Comparison of ENCODE assay signal across 22 cellular contexts in the genomic region with DNA sequence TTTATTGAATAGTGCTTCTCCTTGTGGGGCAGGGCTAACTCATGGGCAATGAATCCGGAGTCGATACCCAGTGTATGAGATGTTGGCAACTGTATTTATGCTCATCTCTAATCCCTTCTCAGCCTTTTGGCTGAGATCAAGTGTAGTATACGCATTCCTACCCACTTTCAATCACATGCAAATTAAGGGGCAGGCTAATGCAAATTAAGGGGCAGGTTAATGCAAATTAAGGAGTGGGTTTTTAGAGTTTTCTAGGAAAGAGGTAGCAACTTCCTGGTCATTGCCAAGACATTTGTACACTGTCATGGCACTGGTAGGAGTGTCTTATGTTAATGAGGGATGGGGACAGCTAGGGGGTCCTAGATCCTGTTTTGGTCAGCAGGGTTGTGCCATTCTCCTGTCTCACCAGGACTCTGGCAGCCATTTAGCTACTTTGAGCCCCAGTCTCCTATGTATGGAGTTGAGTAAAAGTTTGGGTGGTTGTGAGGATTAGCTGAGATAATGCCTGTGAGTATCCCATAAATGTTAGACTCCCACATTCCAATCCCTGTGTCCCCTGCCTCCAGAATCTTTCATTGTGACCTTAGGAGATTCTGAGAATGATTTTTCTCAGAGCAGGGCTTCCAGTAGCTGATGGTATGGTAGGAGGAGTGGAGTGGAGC. TPM values are rescaled to one million over a fixed set of nuclear protein-coding genes. Genes with fewer than 3 reads are reported as not detected.
DNase-seq lines count a peak whose midpoint lies in the region; ATAC-seq, FAIRE-seq and TF ChIP-seq lines count a peak whose summit lies in the region.
"Had no signal": no experiment of that assay in that cellular context is flagged by ENCODE, and none has a peak within 500 bp of the region (broad histone marks: within the 10 kb centered on the region; RNA-seq: fewer than 3 reads in every experiment).

A gene (plus strand): TSS at position 612 of the 662 bp plus-strand sequence. CDS start 173 bp downstream, outside the sequence.

- peak within 1 kb of the TSS; percentile 78 for H2AFZ ChIP-seq in K562 (ENCODE audit: low read depth, low read length)

- no peaks in the 10 kb centered on the region for H3K36me3 Mint-ChIP-seq in CD8-positive, alpha-beta T cell
- peaks cover 0 to 2% (median 0%) of the 10 kb centered on the region in 3 donors for H3K36me3 Mint-ChIP-seq in naive thymus-derived CD8-positive, alpha-beta T cell

- no peaks in the 10 kb centered on the region for H3K27me3 ChIP-seq in CD8-positive, alpha-beta T cell (ENCODE audit: insufficient read depth, low read length)
- no peaks in the 10 kb centered on the region for H3K27me3 ChIP-seq in K562 (ENCODE audit: control insufficient read depth in 2 of 2, insufficient read depth in 2 of 2, low read length in 2 of 2)
- H3K27me3 ChIP-seq in small intestine (ENCODE audit: control insufficient read depth in 2 of 2, insufficient read depth in 2 of 2, low read length in 2 of 2), result no peaks in the 10 kb centered on the region
- H3K27me3 ChIP-seq: MG63, SJCRH30 had no signal

- no peaks in the 10 kb centered on the region for H3K4me1 Mint-ChIP-seq in CD8-positive, alpha-beta T cell (ENCODE audit: low read depth)
- H3K4me1 Mint-ChIP-seq in naive thymus-derived CD8-positive, alpha-beta T cell, result peaks cover 0 to 5% (median 3%) of the 10 kb centered on the region in 4 donors
- H3K4me1 Mint-ChIP-seq: IgD-negative memory B cell had no signal

- H3K4me3 Mint-ChIP-seq in CD8-positive, alpha-beta T cell, result no peak within 1 kb of the TSS
- H3K4me3 Mint-ChIP-seq in naive thymus-derived CD8-positive, alpha-beta T cell, result no peak within 1 kb of the TSS
- H3K4me3 Mint-ChIP-seq: IgD-negative memory B cell; T-helper 1 cell treated with Interleukin-12 subunit alpha and Interleukin-12 subunit beta and Interleukin-4 antibody, amounts not matched to agents 30 μg/mL and 1 μg/mL, for 36 hours had no signal

- no peak for TF ChIP-seq CTCF in CD8-positive, alpha-beta T cell (IDR thresholded peaks at IDR 0.05)
- TF ChIP-seq CTCF in K562 (IDR thresholded peaks at IDR 0.05 in 2 of 3, conservative IDR thresholded peaks at IDR 0.05 in 1 of 3; ENCODE audit: insufficient read depth in 2 of 3, low read depth in 1 of 3, low read length in 3 of 3), result no peak

- H3K36me3 ChIP-seq in CD8-positive, alpha-beta T cell (ENCODE audit: insufficient read depth, low read length), result no peaks in the 10 kb centered on the region
- no peaks in the 10 kb centered on the region for H3K36me3 ChIP-seq in K562 (ENCODE audit: control insufficient read depth, insufficient read depth, low read length)
- H3K36me3 ChIP-seq in small intestine (ENCODE audit: control insufficient read depth in 2 of 2, insufficient read depth in 2 of 2, low read length in 2 of 2), result no peaks in the 10 kb centered on the region
- H3K36me3 ChIP-seq: MG63, SJCRH30 had no signal

- WGBS in K562 (ENCODE audit: insufficient coverage, low coverage, missing lambda C conversion rate), result 19% methylated on average over 3 of the region's 3 CpGs
- WGBS in small intestine, 3 donors, result 92 to 96% (median 95%) methylated on average over 3 of the region's 3 CpGs

- H4K20me1 ChIP-seq in K562 (replicated peaks; ENCODE audit: control insufficient read depth, insufficient read depth, low read length), result no peaks in the 10 kb centered on the region

- POLR2A ChIA-PET in CD8-positive, alpha-beta T cell (lab: Charles Lee), result interaction anchor here (1.4 kb wide), 1 partner anchor 14 kb away, joined by 3 read pairs; a partner anchor contains a TSS
- POLR2A ChIA-PET in K562 (lab: Yijun Ruan, JAX), result interaction anchor here (0.7 to 2.3 kb wide), 6 partner anchors 11 to 1824 kb away, joined by 3 to 7 read pairs (median 3); a partner anchor contains a TSS
- POLR2A ChIA-PET in naive thymus-derived CD8-positive, alpha-beta T cell (lab: Charles Lee), result interaction anchor here (0.7 to 1.5 kb wide), 3 partner anchors 13 to 167 kb away, joined by 3 to 5 read pairs (median 3); a partner anchor contains a TSS

- no peak for ATAC-seq in CD8-positive, alpha-beta T cell
- ATAC-seq in K562, result peak; percentile 88
- ATAC-seq in naive thymus-derived CD8-positive, alpha-beta T cell, result no peak
- ATAC-seq in GM19035 (IDR thresholded peaks at IDR 0.05; ENCODE audit: unreplicated experiment), result no peak
- ATAC-seq: Panc1 had no signal

- H3K9me1 ChIP-seq in K562 (ENCODE audit: control insufficient read depth, insufficient read depth, low read length), result no peaks in the 10 kb centered on the region

- no peak for TF ChIP-seq EP300 in K562 (IDR thresholded peaks at IDR 0.05; ENCODE audit: low read length)

- TF ChIP-seq RAD21 in K562 (CRISPR knock-in tag; conservative IDR thresholded peaks at IDR 0.05 in 1 of 2, IDR thresholded peaks at IDR 0.05 in 1 of 2), result no peak

- CTCF ChIA-PET in CD8-positive, alpha-beta T cell (lab: Charles Lee), result interaction anchor here (0.9 to 1.4 kb wide), 3 partner anchors 13 to 576 kb away, joined by 3 to 4 read pairs (median 4); a partner anchor contains a TSS
- CTCF ChIA-PET in K562 (lab: Yijun Ruan, JAX; ENCODE audit: low intra/inter-chr PET ratio), result no interaction called here

- H3K4me3 ChIP-seq in CD8-positive, alpha-beta T cell (ENCODE audit: low read depth, low read length), result no peak within 1 kb of the TSS
- H3K4me3 ChIP-seq in K562, result no peak within 1 kb of the TSS
- H3K4me3 ChIP-seq in small intestine (ENCODE audit: low read depth in 1 of 2, low read length in 2 of 2), result no peak within 1 kb of the TSS
- H3K4me3 ChIP-seq: MG63, SJCRH30 had no signal

- H3K9me3 Mint-ChIP-seq in CD8-positive, alpha-beta T cell, result no peaks in the 10 kb centered on the region
- H3K9me3 Mint-ChIP-seq in naive thymus-derived CD8-positive, alpha-beta T cell, result no peaks in the 10 kb centered on the region
- H3K9me3 Mint-ChIP-seq: T-helper 1 cell treated with Interleukin-12 subunit alpha and Interleukin-12 subunit beta and Interleukin-4 antibody, amounts not matched to agents 30 μg/mL and 1 μg/mL, for 36 hours had no signal

- no peaks in the 10 kb centered on the region for H3K9me3 ChIP-seq in CD8-positive, alpha-beta T cell (ENCODE audit: low read length)
- H3K9me3 ChIP-seq in K562 (replicated peaks; ENCODE audit: control insufficient read depth, insufficient read depth, low read depth, low read length), result no peaks in the 10 kb centered on the region; the same call in 1 of the 2 replicates
- H3K9me3 ChIP-seq in small intestine (ENCODE audit: control insufficient read depth, low read depth), result no peaks in the 10 kb centered on the region
- H3K9me3 ChIP-seq: MG63 had no signal

- no peak within 1 kb of the TSS for H3K9ac ChIP-seq in K562 (ENCODE audit: insufficient read depth in 1 of 2, low read depth in 2 of 2, low read length in 2 of 2)

- H3K27me3 Mint-ChIP-seq in CD8-positive, alpha-beta T cell (ENCODE audit: low read depth), result no peaks in the 10 kb centered on the region
- peaks cover 0 to 2% (median 0%) of the 10 kb centered on the region in 5 donors for H3K27me3 Mint-ChIP-seq in naive thymus-derived CD8-positive, alpha-beta T cell
- H3K27me3 Mint-ChIP-seq: IgD-negative memory B cell had no signal

- no peak within 1 kb of the TSS for H3K27ac ChIP-seq in CD8-positive, alpha-beta T cell (ENCODE audit: low read depth, low read length)
- no peak within 1 kb of the TSS for H3K27ac ChIP-seq in K562 (ENCODE audit: extremely low read depth, low read depth, low read length)
- no peak within 1 kb of the TSS for H3K27ac ChIP-seq in small intestine (ENCODE audit: low read depth in 1 of 2, low read length in 1 of 2)
- H3K27ac ChIP-seq: C4-2B, SJCRH30 had no signal

- no peak within 1 kb of the TSS for H3K4me2 ChIP-seq in K562 (ENCODE audit: insufficient read depth, low read length)

- no peak for TF ChIP-seq POLR2A in K562 (conservative IDR thresholded peaks at IDR 0.05)

- H3K4me1 ChIP-seq in CD8-positive, alpha-beta T cell (ENCODE audit: insufficient read depth, low read length), result no peaks in the 10 kb centered on the region
- H3K4me1 ChIP-seq in K562 (replicated peaks in 1 of 2; ENCODE audit: control insufficient read depth in 2 of 2, insufficient read depth in 2 of 2, low read length in 2 of 2) (peaks cover 0 to 7% of the 10 kb centered on the region in 2 experiments; a peak in 3 of 5 replicates), small intestine (ENCODE audit: control insufficient read depth in 2 of 2, insufficient read depth in 1 of 2, low read depth in 1 of 2, low read length in 1 of 2) (no peaks in the 10 kb centered on the region)

- BruUV-seq in K562 (replicated peaks; lab: Mats Ljungman, UMichigan), result no TSS peak

- in situ Hi-C loops in K562 (cut with MboI), result no loop called here

- FAIRE-seq in K562 (lab: Jason Lieb, UNC) (peak; percentile 74), small intestine (lab: Jason Lieb, UNC) (no peak)
- FAIRE-seq: GM19239 had no signal

- no peak for DNase-seq in CD8-positive, alpha-beta T cell
- DNase-seq in HT-29 (ENCODE audit: low spot score), result no peak
- peak in 2 of 4 experiments; percentile 18 to 22 for DNase-seq in K562 (ENCODE audit: extremely low read depth in 1 of 4, low spot score in 3 of 4)
- no peak for DNase-seq in small intestine
- no peak for DNase-seq in NCI-H345 treated with DMSO at 0.1 percent for 48 hours (lab: John Stamatoyannopoulos, UW; ENCODE audit: unreplicated experiment)
- DNase-seq in naive thymus-derived CD8-positive, alpha-beta T cell, result no peak
- DNase-seq: ACHN, COR-L47, GDM1, Kasumi-1, MG63, NCI-H1105, NCI-H1694, NCI-H2081 treated with DMSO at 0.1 percent for 48 hours, NCI-H510A treated with DMSO at 0.1 percent for 48 hours, SJCRH30 had no signal

- H3K79me2 ChIP-seq in K562 (ENCODE audit: control insufficient read depth, insufficient read depth, low read length), result no peaks in the 10 kb centered on the region

- no peak within 1 kb of the TSS for H3K27ac Mint-ChIP-seq in CD8-positive, alpha-beta T cell
- H3K27ac Mint-ChIP-seq in naive thymus-derived CD8-positive, alpha-beta T cell, result peak within 1 kb of the TSS in 1 of 10 donors; percentile 11
- H3K27ac Mint-ChIP-seq: IgD-negative memory B cell; T-helper 1 cell treated with Interleukin-12 subunit alpha and Interleukin-12 subunit beta and Interleukin-4 antibody, amounts not matched to agents 30 μg/mL and 1 μg/mL, for 36 hours had no signal

- intact Hi-C loops in CD8-positive, alpha-beta T cell (cut with DNase I, micrococcal nuclease), result no loop called here
- intact Hi-C loops in K562 (cut with micrococcal nuclease), result no loop called here

RNA-seq across cellular contexts. Expression of the gene that starts here (rescaled TPM):
- 10 to 100 TPM; 26.6 to 29.1 TPM for total RNA-seq in CD8-positive, alpha-beta T cell
- 13.7 and 14.5 TPM in 2 replicates for total RNA-seq in HT-29 (2014; rRNA removed; shearing (Covaris generic))
- 4.9 and 7.0 TPM in 2 replicates for total RNA-seq in K562 (2011; cell fraction: chromatin; rRNA removed; ENCODE audit: low replicate concordance)
- 9.5 and 11.5 TPM in 2 replicates for total RNA-seq in K562 (2011; cell fraction: nucleolus; rRNA removed)
- total RNA-seq in K562 (2011; cell fraction: nucleoplasm; rRNA removed), result 9.8 and 14.6 TPM in 2 replicates
- total RNA-seq in K562 (2014; rRNA removed), result 5.9 and 6.6 TPM in 2 replicates
- total RNA-seq in K562 (2014; rRNA removed; fragmentation: Illumina TruSeq; extraction: Trizol), result 3.2 and 3.7 TPM in 2 replicates
- 5.4 and 6.2 TPM in 2 replicates for total RNA-seq in K562 (2015; rRNA removed; fragmentation: Illumina TruSeq; extraction: Trizol)
- total RNA-seq in K562 (2021), result 4.5 and 5.3 TPM in 2 replicates
- 8.8 and 11.8 TPM in 2 replicates for polyA plus RNA-seq in K562 (2011; rRNA removed)
- polyA plus RNA-seq in K562 (2011; cell fraction: cytosol; rRNA removed), result 8.1 and 9.4 TPM in 2 replicates
- polyA plus RNA-seq in K562 (2011; cell fraction: nucleus; rRNA removed), result 19.5 and 25.3 TPM in 2 replicates
- polyA plus RNA-seq in K562 (2012), result 1.7 and 5.6 TPM in 2 replicates
- 5.3 and 6.6 TPM in 2 replicates for polyA plus RNA-seq in K562 (2014; fragmentation: Illumina TruSeq; extraction: Trizol)
- 1 to 10 TPM; 3.4 to 4.1 TPM for polyA plus RNA-seq in K562 (2014; fragmentation: Nextera tagmentation; extraction: Ambion mirVana)
- 16.8 and 17.5 TPM in 2 replicates for polyA plus RNA-seq in K562 (2014; rRNA removed)
- 3.4 and 4.2 TPM in 2 replicates for polyA minus RNA-seq in K562 (2011; rRNA and poly(A)+ RNA removed)
- polyA minus RNA-seq in K562 (2011; cell fraction: cytosol; rRNA and poly(A)+ RNA removed), result not detected in 2 replicates
- polyA minus RNA-seq in K562 (2011; cell fraction: nucleus; rRNA and poly(A)+ RNA removed), result 3.1 and 8.7 TPM in 2 replicates
- polyA plus RNA-seq in small intestine, result 10 to 100 TPM; 10.6 to 17.7 (median 16.5) TPM
- total RNA-seq in naive thymus-derived CD8-positive, alpha-beta T cell, result 10 to 100 TPM in 1 of 2 experiments, 1 to 10 TPM in 1; 8.7 to 11.3 TPM
- polyA plus RNA-seq in naive thymus-derived CD8-positive, alpha-beta T cell, result 1 to 10 TPM; 6.4 to 9.5 (median 6.7) TPM
